Comparison of ENCODE assay signal across 8 cellular contexts in the genomic region with DNA sequence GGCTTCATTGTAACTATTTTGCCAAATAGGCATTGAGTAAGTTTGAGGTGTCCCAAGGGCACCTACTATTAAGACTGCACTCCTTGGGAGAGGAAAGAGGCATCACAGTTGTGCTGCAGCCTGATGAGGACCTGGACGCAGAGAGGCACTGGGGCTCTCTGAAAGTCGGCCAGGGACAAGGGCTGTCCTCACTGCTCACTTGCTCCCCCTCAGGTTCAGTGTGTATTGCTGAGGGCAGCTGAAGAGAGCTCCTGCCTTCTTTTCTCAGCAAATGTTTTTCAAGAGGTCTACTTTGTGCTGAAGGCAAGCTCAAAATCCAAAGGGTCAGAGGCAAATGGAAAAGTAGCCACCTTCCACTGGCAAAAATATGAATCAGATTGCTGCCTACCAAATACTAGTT.
DNase-seq lines count a peak whose midpoint lies in the region; ATAC-seq lines count a peak whose summit lies in the region.

No MANE protein-coding gene starts in this region.

- H3K36me3 ChIP-seq in iPS DF 6.9 (ENCODE audit: control insufficient read depth, insufficient read depth, low read length), result no peaks in the 10 kb centered on the region
- H3K36me3 ChIP-seq in CD8-positive, alpha-beta memory T cell (ENCODE audit: insufficient read depth, low read length), result no peaks in the 10 kb centered on the region

- POLR2A ChIA-PET in CD8-positive, alpha-beta memory T cell (lab: Charles Lee), result no interaction called here

- no peaks in the 10 kb centered on the region for H3K9me3 Mint-ChIP-seq in CD8-positive, alpha-beta memory T cell
- no peaks in the 10 kb centered on the region for H3K9me3 Mint-ChIP-seq in activated naive CD8-positive, alpha-beta T cell treated with anti-CD3 and anti-CD28 coated beads for 36 hours

- H3K4me3 Mint-ChIP-seq in CD8-positive, alpha-beta memory T cell, result no peak overlapping the region
- H3K4me3 Mint-ChIP-seq in activated naive CD8-positive, alpha-beta T cell treated with anti-CD3 and anti-CD28 coated beads for 36 hours, result no peak overlapping the region

- no peaks in the 10 kb centered on the region for H3K4me1 Mint-ChIP-seq in CD8-positive, alpha-beta memory T cell
- no peaks in the 10 kb centered on the region for H3K4me1 Mint-ChIP-seq in activated naive CD8-positive, alpha-beta T cell treated with anti-CD3 and anti-CD28 coated beads for 36 hours

- WGBS in iPS DF 6.9 (ENCODE audit: insufficient coverage, insufficient read length), result no CpG with 5 or more reads among the region's 2 CpGs

- ATAC-seq in GM18873 (IDR thresholded peaks at IDR 0.05; ENCODE audit: low FRiP score, unreplicated experiment), result peak; percentile 55
- ATAC-seq in HG03103 (IDR thresholded peaks at IDR 0.05; ENCODE audit: low read depth, unreplicated experiment), result peak; percentile 89

- H3K9me3 ChIP-seq in iPS DF 6.9 (ENCODE audit: control insufficient read depth, insufficient read depth, low read length), result no peaks in the 10 kb centered on the region
- no peaks in the 10 kb centered on the region for H3K9me3 ChIP-seq in CD8-positive, alpha-beta memory T cell (ENCODE audit: low read length)

- H3K4me3 ChIP-seq in iPS DF 6.9 (ENCODE audit: low read length), result no peak overlapping the region
- H3K4me3 ChIP-seq in CD8-positive, alpha-beta memory T cell (ENCODE audit: low read length), result no peak overlapping the region

- no peak overlapping the region for H3K27ac ChIP-seq in iPS DF 6.9 (ENCODE audit: low read length)
- H3K27ac ChIP-seq in CD8-positive, alpha-beta memory T cell (ENCODE audit: low read depth, low read length), result no peak overlapping the region

- CTCF ChIA-PET in CD8-positive, alpha-beta memory T cell (lab: Charles Lee), result no interaction called here

- no peaks in the 10 kb centered on the region for H3K27me3 Mint-ChIP-seq in CD8-positive, alpha-beta memory T cell
- peaks cover 4% of the 10 kb centered on the region for H3K27me3 Mint-ChIP-seq in activated naive CD8-positive, alpha-beta T cell treated with anti-CD3 and anti-CD28 coated beads for 36 hours

- no peak overlapping the region for H3K27ac Mint-ChIP-seq in CD8-positive, alpha-beta memory T cell
- H3K27ac Mint-ChIP-seq in activated naive CD8-positive, alpha-beta T cell treated with anti-CD3 and anti-CD28 coated beads for 36 hours, result no peak overlapping the region

- DNase-seq in AG20443 (ENCODE audit: low spot score) (peak; percentile 71), SK-N-DZ (ENCODE audit: low spot score) (peak; percentile 76), iPS DF 6.9 (ENCODE audit: low read depth, low spot score) (peak; percentile 57)
- no peak for DNase-seq in CD8-positive, alpha-beta memory T cell
- DNase-seq in activated naive CD8-positive, alpha-beta T cell treated with anti-CD3 and anti-CD28 coated beads for 36 hours, result no peak
- DNase-seq in stimulated activated CD4-positive, alpha-beta T cell treated with anti-CD3 and anti-CD28 coated beads, Interleukin-2, amount 100 ng/mL, for 48 hours, result no peak

- no peaks in the 10 kb centered on the region for H3K27me3 ChIP-seq in iPS DF 6.9 (ENCODE audit: control insufficient read depth, insufficient read depth, low read length)
- H3K27me3 ChIP-seq in CD8-positive, alpha-beta memory T cell (ENCODE audit: insufficient read depth, low read length, poor library complexity, severe bottlenecking), result no peaks in the 10 kb centered on the region

- no peaks in the 10 kb centered on the region for H3K4me1 ChIP-seq in iPS DF 6.9 (ENCODE audit: control insufficient read depth, insufficient read depth, low read length)
- no peaks in the 10 kb centered on the region for H3K4me1 ChIP-seq in CD8-positive, alpha-beta memory T cell (ENCODE audit: insufficient read depth, low read length)

- no peaks in the 10 kb centered on the region for H3K36me3 Mint-ChIP-seq in CD8-positive, alpha-beta memory T cell
- H3K36me3 Mint-ChIP-seq in activated naive CD8-positive, alpha-beta T cell treated with anti-CD3 and anti-CD28 coated beads for 36 hours, result no peaks in the 10 kb centered on the region

Comparison
In these comparisons a context has a peak if more than half of its experiments do, and no peak if none do; other contexts are left out.
1. DNase-seq: peak in AG20443 (single experiment), SK-N-DZ (single experiment) and iPS DF 6.9 (single experiment); none in CD8-positive, alpha-beta memory T cell (0 of 5), activated naive CD8-positive, alpha-beta T cell treated with anti-CD3 and anti-CD28 coated beads for 36 hours (single experiment) and stimulated activated CD4-positive, alpha-beta T cell treated with anti-CD3 and anti-CD28 coated beads, Interleukin-2, amount 100 ng/mL, for 48 hours (0 of 2).